Comparison of ENCODE assay signal across 11 cellular contexts in genomic region chr7:89017676-89018075, GRCh38.
"Had no signal": no experiment of that assay in that cellular context is flagged by ENCODE, and none has a peak within 500 bp of the region (broad histone marks: within the 10 kb centered on the region; RNA-seq: fewer than 3 reads in every experiment).

No MANE protein-coding gene starts in this region.

- H3K4me2 ChIP-seq: GM23338 had no signal

- ATAC-seq: GM23338, HCT116 had no signal

- H2AFZ ChIP-seq: GM23248, GM23338 had no signal

- H3K4me3 ChIP-seq: GM23248, GM23338, HAP-1 had no signal

- H3K9ac ChIP-seq: GM23248 had no signal

- DNase-seq: GM23248, GOT3, H7, H9, HCEC 1CT, HFFc6 had no signal

- H3K27ac ChIP-seq: GM23248 had no signal

- H3K36me3 ChIP-seq: HAP-1 had no signal

- FAIRE-seq: H1, H54 had no signal

- H3K9me3 ChIP-seq: HAP-1 had no signal
